11 cellular contexts compared by ENCODE assay signal in the genomic region with DNA sequence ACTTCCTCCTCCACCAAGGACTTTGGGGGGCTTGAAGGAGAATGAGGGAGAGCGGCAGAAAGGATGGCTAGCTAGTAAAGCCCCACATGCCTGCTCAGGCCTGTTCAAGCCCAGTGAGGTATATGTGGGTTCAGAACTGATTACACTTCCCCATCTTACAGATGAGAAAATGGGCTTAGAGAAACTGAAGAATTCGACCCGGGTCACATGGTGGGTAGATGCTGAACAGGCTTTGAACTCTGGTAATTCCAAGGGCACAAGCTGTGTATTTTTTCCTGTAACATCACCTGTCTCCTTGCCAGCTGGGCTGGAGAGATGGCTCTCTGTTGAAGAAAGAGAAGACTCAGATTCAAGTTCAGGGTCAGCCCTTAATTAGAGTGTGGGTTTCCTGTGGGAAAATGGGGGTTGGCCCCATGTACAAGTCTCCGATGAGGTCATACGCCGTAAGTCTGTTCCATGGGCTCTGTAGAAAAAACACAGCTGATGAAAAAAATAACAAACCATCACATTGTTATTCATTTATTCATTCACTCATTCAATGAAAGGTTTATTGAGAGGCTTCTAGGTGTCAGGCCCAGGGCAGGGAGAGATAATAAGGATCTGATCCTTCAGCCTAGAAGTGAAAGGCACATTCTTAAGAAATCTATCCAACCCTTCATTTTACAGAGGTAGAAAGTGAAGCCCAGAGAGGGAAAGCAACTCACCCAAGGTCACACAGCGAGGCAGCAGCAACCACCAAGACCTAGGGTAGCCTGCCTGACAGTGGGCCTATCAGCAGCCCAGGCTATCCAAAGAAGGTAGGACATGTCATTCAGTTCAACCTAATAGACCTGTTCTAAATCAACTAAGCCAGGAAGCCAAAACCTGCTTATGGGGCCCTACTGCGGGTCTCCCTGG.
A peak's percentile ranks its signal among the peaks of the same experiment; 100 is the strongest.
DNase-seq lines count a peak whose midpoint lies in the region; ATAC-seq and TF ChIP-seq lines count a peak whose summit lies in the region.
"Had no signal": no experiment of that assay in that cellular context is flagged by ENCODE, and none has a peak within 500 bp of the region (broad histone marks: within the 10 kb centered on the region; RNA-seq: fewer than 3 reads in every experiment).

No MANE protein-coding gene starts in this region.

- H3K27ac ChIP-seq in RWPE1: peak overlapping the region; percentile 66

- no peak overlapping the region for H3K4me3 ChIP-seq in fibroblast of mammary gland (ENCODE audit: control insufficient read depth, low read depth, low read length)

- POLR2A ChIA-PET in RWPE1 (lab: Yijun Ruan, JAX; ENCODE audit: low non-redundant PET): no interaction called here

- ATAC-seq in HG02852 (IDR thresholded peaks at IDR 0.05; ENCODE audit: unreplicated experiment): no peak
- ATAC-seq in GM21515 (IDR thresholded peaks at IDR 0.05; ENCODE audit: unreplicated experiment): no peak

- no peak for TF ChIP-seq CTCF in RWPE1 (conservative IDR thresholded peaks at IDR 0.05; ENCODE audit: low read depth)
- TF ChIP-seq CTCF in fibroblast of mammary gland (conservative IDR thresholded peaks at IDR 0.05; ENCODE audit: control insufficient read depth, insufficient read depth, low read depth, low read length): no peak

- CTCF ChIA-PET in RWPE1 (lab: Yijun Ruan, JAX): interaction anchor here (0.6 to 1.9 kb wide), 2 partner anchors 15 to 121 kb away, joined by 4 to 7 read pairs; no protein-coding TSS in a partner anchor

- DNase-seq in A172 (ENCODE audit: low spot score): peak; percentile 70
- DNase-seq in H4 (ENCODE audit: low spot score): peak; percentile 62
- DNase-seq in RWPE1 (ENCODE audit: low spot score): no peak
- DNase-seq in fibroblast of mammary gland (ENCODE audit: low read depth): peak; percentile 87
- DNase-seq in stimulated activated naive CD4-positive, alpha-beta T cell treated with Interleukin-2 at 50 U/mL for 16 hours (lab: John Stamatoyannopoulos, UW): no peak
- no peak for DNase-seq in amygdala (lab: John Stamatoyannopoulos, UW)
- DNase-seq: activated B cell treated with CpG ODN at 0.5 μM for 24 hours, activated gamma-delta T cell, immature natural killer cell had no signal

Comparison
In these comparisons a context has a peak if more than half of its experiments do, and no peak if none do; other contexts are left out.
1. DNase-seq: peak in A172 (single experiment), H4 (single experiment) and fibroblast of mammary gland (single experiment); none in RWPE1 (single experiment), stimulated activated naive CD4-positive, alpha-beta T cell treated with Interleukin-2 at 50 U/mL for 16 hours (single experiment) and amygdala (0 of 56).